In the genomic region with DNA sequence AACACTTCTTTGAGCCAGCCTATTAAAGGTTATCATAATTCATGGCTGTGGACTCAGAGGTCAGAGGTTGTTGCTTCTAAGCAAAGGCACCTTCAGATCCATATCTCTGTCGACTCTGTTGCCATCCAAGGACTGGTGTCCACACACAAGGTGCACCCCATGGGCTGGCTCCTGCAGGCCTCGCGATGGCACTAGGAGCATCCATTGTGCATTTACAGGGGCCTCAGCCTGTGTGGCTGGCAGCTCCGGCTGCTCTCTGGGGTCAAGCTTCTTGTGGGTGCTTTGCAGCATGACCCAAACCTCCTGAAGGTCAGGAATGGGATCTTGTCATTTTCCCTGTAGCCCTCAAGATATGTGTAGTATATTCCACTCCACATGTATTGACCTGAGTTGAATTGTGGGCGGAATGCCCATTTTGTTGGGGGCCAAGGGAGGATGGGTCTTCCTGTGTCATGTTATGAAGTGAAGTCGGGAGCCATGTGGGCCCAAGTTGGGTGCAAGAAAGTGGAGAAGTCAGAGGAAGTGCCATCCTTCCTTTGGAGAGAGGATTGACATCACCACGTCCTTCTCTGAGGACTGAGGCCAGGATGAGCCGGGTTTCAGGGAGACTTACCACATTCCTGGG, we compare ENCODE assay signal across 18 cellular contexts. TPM values are rescaled to one million over a fixed set of nuclear protein-coding genes. Genes with fewer than 3 reads are reported as not detected.
DNase-seq lines count a peak whose midpoint lies in the region; ATAC-seq, FAIRE-seq and TF ChIP-seq lines count a peak whose summit lies in the region.
"Had no signal": no experiment of that assay in that cellular context is flagged by ENCODE, and none has a peak within 500 bp of the region (broad histone marks: within the 10 kb centered on the region; RNA-seq: fewer than 3 reads in every experiment).

No MANE protein-coding gene starts in this region.

- H3K4me1 ChIP-seq in sigmoid colon, result peaks cover 0 to 18% (median 0%) of the 10 kb centered on the region in 4 donors
- H3K4me1 ChIP-seq: HAP-1 had no signal

- TF ChIP-seq EP300 in sigmoid colon (IDR thresholded peaks at IDR 0.05), result no peak

- DNase-seq in cardiac septum (ENCODE audit: low spot score) (peak; percentile 51), Right ventricle myocardium inferior (ENCODE audit: missing footprints) (no peak), left lobe of liver (ENCODE audit: low spot score) (peak; percentile 31), sigmoid colon (peak; percentile 56), GM12892 (ENCODE audit: insufficient read length) (no peak), foreskin melanocyte (no peak)
- DNase-seq: CD8-positive, alpha-beta T cell; COR-L47; DMS 273 treated with DMSO at 0.1 percent for 48 hours; DND-41; EL; GM23248 had no signal

- WGBS in sigmoid colon, 2 donors, result 92 to 94% methylated on average over 8 of the region's 8 CpGs

- H3K27ac ChIP-seq in sigmoid colon, result no peak overlapping the region
- H3K27ac ChIP-seq: BLaER1 treated with 17β-estradiol and CSF1 and Interleukin-3, amounts not matched to agents 10 nM and 100 nM; GM23248 had no signal

- H3K27me3 ChIP-seq in sigmoid colon, result no peaks in the 10 kb centered on the region
- H3K27me3 ChIP-seq: BLaER1 treated with 17β-estradiol and CSF1 and Interleukin-3, amounts not matched to agents 10 nM and 100 nM had no signal

- no peak for TF ChIP-seq CTCF in sigmoid colon (IDR thresholded peaks at IDR 0.05)

- no peak for FAIRE-seq in GM12892 (lab: Jason Lieb, UNC)
- FAIRE-seq: GM12878, GM18507 had no signal

- H3K36me3 ChIP-seq in sigmoid colon, result no peaks in the 10 kb centered on the region
- H3K36me3 ChIP-seq: BLaER1 treated with 17β-estradiol and CSF1 and Interleukin-3, amounts not matched to agents 10 nM and 100 nM; HAP-1 had no signal

- no peak for ATAC-seq in Right ventricle myocardium inferior
- ATAC-seq in left lobe of liver, result no peak
- no peak for ATAC-seq in HG02678 (IDR thresholded peaks at IDR 0.05; ENCODE audit: unreplicated experiment)
- ATAC-seq: CD8-positive, alpha-beta T cell; GM12878 had no signal

- TF ChIP-seq POLR2A in sigmoid colon (IDR thresholded peaks at IDR 0.05), result no peak
- TF ChIP-seq POLR2A in GM12892 (IDR thresholded peaks at IDR 0.05; ENCODE audit: low read depth, low read length), result no peak

- no peak overlapping the region for H3K4me3 ChIP-seq in sigmoid colon
- H3K4me3 ChIP-seq: BLaER1 treated with 17β-estradiol and CSF1 and Interleukin-3, amounts not matched to agents 10 nM and 100 nM; GM12878; GM23248; HAP-1 had no signal

- intact Hi-C loops in cardiac septum (cut with DNase I) (loop anchor here (5.0 kb wide), 1 partner anchor 65 kb away; no protein-coding TSS in a partner anchor), Right ventricle myocardium inferior (cut with DNase I) (no loop called here), sigmoid colon (cut with DNase I) (no loop called here)

- no peaks in the 10 kb centered on the region for H3K9me3 ChIP-seq in sigmoid colon
- H3K9me3 ChIP-seq: BLaER1 treated with 17β-estradiol and CSF1 and Interleukin-3, amounts not matched to agents 10 nM and 100 nM; HAP-1 had no signal

RNA-seq across cellular contexts. Expression of a gene that starts 43.9 kb away (rescaled TPM):
- 0.92 TPM for total RNA-seq in cardiac septum
- 11.0 TPM for total RNA-seq in Right ventricle myocardium inferior
- total RNA-seq in left lobe of liver, result 44.7 TPM
- 1 to 10 TPM; 1.1 to 1.8 (median 1.7) TPM for total RNA-seq in sigmoid colon
- 1 to 10 TPM; 5.4 to 9.5 (median 6.8) TPM for polyA plus RNA-seq in sigmoid colon
- polyA plus RNA-seq in GM12892 (2012; ENCODE audit: missing spikeins), result 2.8 TPM
- total RNA-seq: CD8-positive, alpha-beta T cell had no signal
- polyA plus RNA-seq: GM23248 had no signal

RNA-seq across cellular contexts. Expression of a gene that starts 44.0 kb away (rescaled TPM):
- total RNA-seq in cardiac septum (0.08 TPM), Right ventricle myocardium inferior (3.2 TPM), left lobe of liver (23.2 TPM), sigmoid colon (1 to 10 TPM; 1.1 to 2.8 (median 1.7) TPM)
- polyA plus RNA-seq in sigmoid colon, result 1 to 10 TPM; 1.2 to 9.0 (median 2.8) TPM
- 5.2 TPM for polyA plus RNA-seq in GM12892 (2012; ENCODE audit: missing spikeins)
- total RNA-seq: A172; CD8-positive, alpha-beta T cell; GM23248 had no signal

Comparison
In these comparisons a context has a peak if more than half of its experiments do, and no peak if none do; other contexts are left out.
1. DNase-seq: peak in cardiac septum (single experiment), left lobe of liver (single experiment) and sigmoid colon (single experiment); none in Right ventricle myocardium inferior (single experiment), GM12892 (single experiment) and foreskin melanocyte (single experiment).